ENCODE assay signal across 20 cellular contexts in the genomic region with DNA sequence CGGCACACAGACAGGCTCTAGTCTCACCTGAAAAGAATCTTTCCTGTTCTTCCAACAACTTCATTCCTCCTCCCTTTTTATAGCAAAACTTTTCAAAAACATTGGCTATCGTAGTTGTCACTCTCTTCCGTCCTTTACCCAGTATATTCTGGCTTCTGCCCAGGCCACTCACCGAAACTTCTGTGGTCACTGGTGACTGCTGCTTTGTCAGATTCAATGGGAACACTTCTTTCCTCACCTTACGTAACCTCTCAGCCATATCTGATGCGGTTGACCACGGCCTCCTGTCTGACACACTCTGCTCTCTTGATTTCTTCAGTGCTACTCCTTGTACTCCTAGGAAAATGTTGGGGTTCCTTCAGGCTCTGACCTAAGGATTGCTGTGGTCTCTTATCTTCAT. TPM values are rescaled to one million over a fixed set of nuclear protein-coding genes. Genes with fewer than 3 reads are reported as not detected.
DNase-seq lines count a peak whose midpoint lies in the region; ATAC-seq, FAIRE-seq and TF ChIP-seq lines count a peak whose summit lies in the region.
"Had no signal": no experiment of that assay in that cellular context is flagged by ENCODE, and none has a peak within 500 bp of the region (broad histone marks: within the 10 kb centered on the region; RNA-seq: fewer than 3 reads in every experiment).

No MANE protein-coding gene starts in this region.

- BruUV-seq in GM12878 (replicated peaks; lab: Mats Ljungman, UMichigan): no TSS peak

- 11% methylated on average over 7 of the region's 7 CpGs for WGBS in GM12878 (ENCODE audit: insufficient coverage, insufficient replicate concordance, low lambda C conversion rate, missing lambda C conversion rate)

- no peaks in the 10 kb centered on the region for H4K20me1 ChIP-seq in GM12878 (ENCODE audit: control insufficient read depth, insufficient read depth)
- H4K20me1 ChIP-seq in Karpas-422 (ENCODE audit: insufficient read depth, low read depth, low read length): no peaks in the 10 kb centered on the region

- H3K9ac ChIP-seq in GM12878 (ENCODE audit: control insufficient read depth, insufficient read depth, low read length) (no peak overlapping the region), Karpas-422 (ENCODE audit: low read length) (no peak overlapping the region)

- no peak for TF ChIP-seq POLR2A in GM12878 (IDR thresholded peaks at IDR 0.05; ENCODE audit: low read depth, low read length)

- no peak for FAIRE-seq in GM12878 (lab: Jason Lieb, UNC)
- FAIRE-seq: A204.1, endometrium, HepG2 had no signal

- H3K4me1 ChIP-seq in GM12878 (ENCODE audit: control insufficient read depth, insufficient read depth, low read length) (no peaks in the 10 kb centered on the region), upper lobe of right lung (no peaks in the 10 kb centered on the region), Karpas-422 (ENCODE audit: low read length) (no peaks in the 10 kb centered on the region)
- H3K4me1 ChIP-seq: suprapubic skin had no signal

- H3K27me3 ChIP-seq in GM12878 (replicated peaks in 1 of 2; ENCODE audit: control insufficient read depth in 2 of 2, insufficient read depth in 2 of 2, low read length in 1 of 2) (0 out of 4 replicates have a peak, but pooled peaks cover 0 to 2% of the 10 kb centered on the region in 2 experiments), upper lobe of right lung (no peaks in the 10 kb centered on the region), Karpas-422 (ENCODE audit: low read length) (no peaks in the 10 kb centered on the region)
- H3K27me3 ChIP-seq: suprapubic skin had no signal

- H3K27ac ChIP-seq in GM12878 (ENCODE audit: control insufficient read depth, insufficient read depth) (no peak overlapping the region), upper lobe of right lung (no peak overlapping the region), RWPE1 (no peak overlapping the region), Karpas-422 (ENCODE audit: low read length) (no peak overlapping the region)
- H3K27ac ChIP-seq: suprapubic skin had no signal

- TF ChIP-seq CTCF in GM12878 (IDR thresholded peaks at IDR 0.05 in 2 of 3, conservative IDR thresholded peaks at IDR 0.05 in 1 of 3; ENCODE audit: control insufficient read depth in 2 of 3, extremely low read depth in 1 of 3, insufficient read depth in 1 of 3, low read depth in 3 of 3, low read length in 3 of 3): no peak
- no peak for TF ChIP-seq CTCF in upper lobe of right lung (IDR thresholded peaks at IDR 0.05)
- TF ChIP-seq CTCF in RWPE1 (conservative IDR thresholded peaks at IDR 0.05; ENCODE audit: low read depth): no peak

- RAD21 ChIA-PET in GM12878 (lab: Charles Lee; ENCODE audit: unreplicated experiment): no interaction called here

- DNase-seq in SIG-M5 treated with dmso at 0.1 percent for 504 hours (lab: John Stamatoyannopoulos, UW; ENCODE audit: unreplicated experiment) (peak; percentile 6), SIG-M5 (lab: John Stamatoyannopoulos, UW) (no peak), OCI-M1 (lab: John Stamatoyannopoulos, UW) (peak; percentile 88), GM12878 (ENCODE audit: low read depth, low spot score) (no peak), upper lobe of right lung (no peak), RWPE1 (ENCODE audit: low spot score) (no peak), Karpas-422 (no peak)
- DNase-seq: activated naive CD4-positive, alpha-beta T cell treated with anti-CD3 and anti-CD28 coated beads, Interleukin-2, amount 10 ng/mL, durations not matched to agents 7 days and 5 days; CD8-positive, alpha-beta memory T cell; DMS79; GOT3; NCI-H1092; NCI-H510A; retina; stimulated activated CD4-positive, alpha-beta T cell treated with anti-CD3 and anti-CD28 coated beads, Interleukin-12 subunit alpha, Interleukin-12 subunit beta, amount 100 ng/mL, for 4 hours had no signal

- H3K4me3 ChIP-seq in GM12878: no peak overlapping the region
- no peak overlapping the region for H3K4me3 ChIP-seq in upper lobe of right lung
- no peak overlapping the region for H3K4me3 ChIP-seq in Karpas-422 (ENCODE audit: low read length)
- H3K4me3 ChIP-seq: suprapubic skin had no signal

- H2AFZ ChIP-seq in GM12878 (ENCODE audit: control insufficient read depth, low read depth, low read length) (no peak overlapping the region), Karpas-422 (ENCODE audit: low read length) (no peak overlapping the region)

- TF ChIP-seq RAD21 in GM12878 (IDR thresholded peaks at IDR 0.05; ENCODE audit: insufficient read depth, low read depth, low read length): no peak

- SMC1A ChIA-PET in GM12878 (lab: Charles Lee; ENCODE audit: uncharacterized antibody, unreplicated experiment): no interaction called here

- H3K9me3 ChIP-seq in GM12878 (replicated peaks; ENCODE audit: control insufficient read depth, insufficient read depth, low read length) (no peaks in the 10 kb centered on the region), upper lobe of right lung (no peaks in the 10 kb centered on the region), Karpas-422 (ENCODE audit: low read length) (no peaks in the 10 kb centered on the region)
- H3K9me3 ChIP-seq: suprapubic skin had no signal

- intact Hi-C loops in GM12878 (cut with micrococcal nuclease; ENCODE audit: unreplicated experiment) (no loop called here), upper lobe of right lung (cut with DNase I) (no loop called here)

- H3K4me2 ChIP-seq in GM12878 (ENCODE audit: control insufficient read depth, insufficient read depth) (no peak overlapping the region), Karpas-422 (ENCODE audit: low read depth, low read length, poor library complexity, severe bottlenecking) (no peak overlapping the region)

- in situ Hi-C loops in GM12878 (cut with MboI): no loop called here

- no peak for TF ChIP-seq EP300 in GM12878 (IDR thresholded peaks at IDR 0.05; ENCODE audit: borderline replicate concordance in 1 of 2, control insufficient read depth in 1 of 2, low read depth in 2 of 2, low read length in 2 of 2)

- POLR2A ChIA-PET in GM12878 (lab: Charles Lee): no interaction called here
- POLR2A ChIA-PET in RWPE1 (lab: Yijun Ruan, JAX; ENCODE audit: low non-redundant PET): no interaction called here

- no peaks in the 10 kb centered on the region for H3K36me3 ChIP-seq in GM12878 (ENCODE audit: control insufficient read depth in 2 of 2, insufficient read depth in 2 of 2, low read length in 1 of 2)
- no peaks in the 10 kb centered on the region for H3K36me3 ChIP-seq in upper lobe of right lung
- H3K36me3 ChIP-seq in Karpas-422 (ENCODE audit: insufficient read depth, low read length): no peaks in the 10 kb centered on the region
- H3K36me3 ChIP-seq: suprapubic skin had no signal

- CTCF ChIA-PET in GM12878 (lab: Yijun Ruan, JAX) (no interaction called here), RWPE1 (lab: Yijun Ruan, JAX) (no interaction called here)

- ATAC-seq in GM12878 (no peak), upper lobe of right lung (peak; percentile 74), esophagus mucosa (no peak)
- ATAC-seq: HepG2 had no signal

- no peaks in the 10 kb centered on the region for H3K9me2 ChIP-seq in Karpas-422 (replicated peaks; ENCODE audit: insufficient read depth, low read length)

- H3K79me2 ChIP-seq in GM12878 (ENCODE audit: control insufficient read depth, insufficient read depth, low read length) (no peaks in the 10 kb centered on the region), Karpas-422 (ENCODE audit: low read length) (no peaks in the 10 kb centered on the region)

TF ChIP-seq in GM12878, 131 proteins besides CTCF, POLR2A, EP300 and RAD21 (continues in another document):
- TF ChIP-seq RCOR1 (conservative IDR thresholded peaks at IDR 0.05; ENCODE audit: low read depth, low read length) (no peak), SRF (IDR thresholded peaks at IDR 0.05; ENCODE audit: low read depth in 2 of 2, low read length in 2 of 2) (no peak), RUNX3 (IDR thresholded peaks at IDR 0.05; ENCODE audit: low read length) (peak; percentile 44; the same call in 1 of the 2 replicates), IKZF1 (conservative IDR thresholded peaks at IDR 0.05) (no peak), NBN (IDR thresholded peaks at IDR 0.05) (no peak), RBBP5 (conservative IDR thresholded peaks at IDR 0.05) (no peak), ASH2L (IDR thresholded peaks at IDR 0.05; ENCODE audit: borderline replicate concordance, low read depth) (no peak)

RNA-seq across cellular contexts. Expression of a gene that starts 9.2 kb away (rescaled TPM):
- 1.9 and 2.0 TPM in 2 replicates for total RNA-seq in GM12878 (2013; cell fraction: nucleolus; rRNA removed)
- total RNA-seq in GM12878 (2014; rRNA removed) (0.06 TPM in 1 of 2 replicates, not detected in the other), GM12878 (2014; rRNA removed; fragmentation: Illumina TruSeq; extraction: Trizol) (not detected in 2 replicates), GM12878 (2021) (0.03 TPM in 1 of 2 replicates, not detected in the other), upper lobe of right lung (2.4 TPM), esophagus mucosa (1.6 TPM)
- polyA plus RNA-seq in GM12878 (2011; ENCODE audit: low read depth): not detected
- polyA plus RNA-seq in GM12878 (2011; rRNA removed) (2.0 and 2.3 TPM in 2 replicates), GM12878 (2014; fragmentation: Illumina TruSeq; extraction: Trizol) (0.01 TPM in 1 of 2 replicates, not detected in the other), GM12878 (2014; fragmentation: Nextera tagmentation; extraction: Ambion mirVana) (not detected), GM12878 (2014; rRNA removed) (0.01 TPM in 1 of 2 replicates, not detected in the other), GM12878 (2016; fragmentation: Nextera tagmentation; extraction: Ambion mirVana) (not detected)
- polyA plus RNA-seq in GM12878 (2011; cell fraction: cytosol; rRNA removed): 1.6 and 2.6 TPM in 2 replicates
- polyA plus RNA-seq in GM12878 (2011; cell fraction: nucleus; rRNA removed): 4.7 and 5.0 TPM in 2 replicates
- not detected in 2 replicates for polyA plus RNA-seq in GM12878 (2012)
- 4.5 and 8.6 TPM in 2 replicates for polyA minus RNA-seq in GM12878 (2011; rRNA and poly(A)+ RNA removed)
- polyA minus RNA-seq in GM12878 (2011; cell fraction: cytosol; rRNA and poly(A)+ RNA removed): 1.1 and 1.5 TPM in 2 replicates
- polyA minus RNA-seq in GM12878 (2011; cell fraction: nucleus; rRNA and poly(A)+ RNA removed): 3.4 and 5.7 TPM in 2 replicates
- total RNA-seq in Karpas-422 (2014; rRNA removed; shearing (Covaris generic); ENCODE audit: low replicate concordance): not detected in 2 replicates
- total RNA-seq: CD8-positive, alpha-beta memory T cell had no signal
- polyA plus RNA-seq: CD8-positive, alpha-beta memory T cell had no signal

Comparison
In these comparisons a context has a peak if more than half of its experiments do, and no peak if none do; other contexts are left out.
1. DNase-seq: peak in SIG-M5 treated with dmso at 0.1 percent for 504 hours (single experiment) and OCI-M1 (single experiment); none in SIG-M5 (single experiment), GM12878 (single experiment), upper lobe of right lung (single experiment), RWPE1 (single experiment) and Karpas-422 (single experiment).